23 cellular contexts compared by ENCODE assay signal in the genomic region with DNA sequence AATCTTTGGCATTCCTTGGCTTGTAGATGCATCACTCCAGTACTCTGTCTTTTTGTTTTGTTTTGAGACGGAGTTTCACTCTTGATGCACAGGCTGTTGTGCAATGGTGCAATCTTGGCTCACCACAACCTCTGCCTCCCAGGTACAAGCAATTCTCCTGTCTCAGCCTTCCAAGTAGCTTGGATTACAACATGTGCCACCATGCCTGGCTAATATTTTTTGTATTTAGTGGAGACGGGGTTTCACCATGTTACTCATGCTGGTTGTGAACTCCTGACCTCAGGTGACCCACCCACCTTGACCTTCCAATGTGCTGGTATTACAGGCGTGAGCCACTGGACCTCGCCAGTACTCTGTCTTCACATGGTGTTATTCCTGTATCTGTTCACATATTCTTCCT. TPM values are rescaled to one million over a fixed set of nuclear protein-coding genes. Genes with fewer than 3 reads are reported as not detected.
"Had no signal": no experiment of that assay in that cellular context is flagged by ENCODE, and none has a peak within 500 bp of the region (broad histone marks: within the 10 kb centered on the region; RNA-seq: fewer than 3 reads in every experiment).

No MANE protein-coding gene starts in this region.

- H3K9me3 Mint-ChIP-seq: activated naive CD4-positive, alpha-beta T cell treated with anti-CD3 and anti-CD28 coated beads, Interleukin-2, amount 10 ng/mL, durations not matched to agents 7 days and 5 days; activated T-helper 2 cell treated with anti-CD3 and anti-CD28 coated beads, Interferon-gamma antibody, Interleukin-2, Interleukin-4, amounts not matched to agents 10 μg/mL and 5 μg/mL and 100 μg/mL, durations not matched to agents 14 hours and 24 hours and 36 hours; T-helper 1 cell treated with Interleukin-12 subunit alpha and Interleukin-12 subunit beta and Interleukin-4 antibody, amounts not matched to agents 30 μg/mL and 1 μg/mL, for 36 hours had no signal

- H3K36me3 Mint-ChIP-seq: activated naive CD4-positive, alpha-beta T cell treated with anti-CD3 and anti-CD28 coated beads, Interleukin-2, amount 10 ng/mL, durations not matched to agents 7 days and 5 days had no signal

- H2AFZ ChIP-seq: PC-9 had no signal

- DNase-seq: activated CD4-positive, alpha-beta T cell treated with anti-CD3 and anti-CD28 coated beads for 4 hours; activated CD8-positive, alpha-beta memory T cell treated with anti-CD3 and anti-CD28 coated beads, Interleukin-2, amount 50 U/mL, for 4 hours; activated CD8-positive, alpha-beta T cell treated with anti-CD3 and anti-CD28 coated beads for 36 hours; activated gamma-delta T cell treated with Interleukin-2 at 50 U/mL for 16 hours; activated naive CD4-positive, alpha-beta T cell treated with anti-CD3 and anti-CD28 coated beads, Interleukin-2, amount 10 ng/mL, durations not matched to agents 7 days and 5 days; activated T-cell treated with anti-CD3 and anti-CD28 coated beads, Interleukin-2, amount 50 U/mL, for 72 hours; aorta; MM.1S; NCI-H1092; NCI-H1417; NCI-H1694; NCI-H2029; NCI-H2107; NCI-H2171 treated with DMSO at 0.1 percent for 48 hours; NCI-H345; NCI-H510A; NCI-H69; PC-9; SHP77 treated with DMSO at 0.1 percent for 48 hours had no signal

- H3K4me3 Mint-ChIP-seq: activated CD8-positive, alpha-beta T cell treated with anti-CD3 and anti-CD28 coated beads for 36 hours; activated naive CD4-positive, alpha-beta T cell treated with anti-CD3 and anti-CD28 coated beads, Interleukin-2, amount 10 ng/mL, durations not matched to agents 7 days and 5 days; activated T-cell treated with anti-CD3 and anti-CD28 coated beads, Interleukin-2, amount 50 U/mL, for 72 hours; central memory CD8-positive, alpha-beta T cell; T-helper 1 cell treated with Interleukin-12 subunit alpha and Interleukin-12 subunit beta and Interleukin-4 antibody, amounts not matched to agents 30 μg/mL and 1 μg/mL, for 36 hours had no signal

- ATAC-seq: activated CD4-positive, CD25-positive, alpha-beta regulatory T cell treated with anti-CD3 and anti-CD28 coated beads, Interleukin-2, amount 50 U/mL, for 24 hours; activated CD8-positive, alpha-beta T cell treated with anti-CD3 and anti-CD28 coated beads for 36 hours; activated T-cell treated with anti-CD3 and anti-CD28 coated beads, Interleukin-2, amount 50 U/mL, for 72 hours had no signal

- H3K4me1 Mint-ChIP-seq: central memory CD8-positive, alpha-beta T cell had no signal

- H3K27ac ChIP-seq: PC-9 had no signal

- H3K4me2 ChIP-seq: PC-9 had no signal

- H3K27me3 Mint-ChIP-seq: central memory CD8-positive, alpha-beta T cell had no signal

- H3K4me3 ChIP-seq: PC-9 had no signal

- H3K27ac Mint-ChIP-seq: activated CD8-positive, alpha-beta T cell treated with anti-CD3 and anti-CD28 coated beads for 36 hours; activated naive CD4-positive, alpha-beta T cell treated with anti-CD3 and anti-CD28 coated beads, Interleukin-2, amount 10 ng/mL, durations not matched to agents 7 days and 5 days; activated T-cell treated with anti-CD3 and anti-CD28 coated beads, Interleukin-2, amount 50 U/mL, for 72 hours; activated T-helper 2 cell treated with anti-CD3 and anti-CD28 coated beads, Interferon-gamma antibody, Interleukin-2, Interleukin-4, amounts not matched to agents 10 μg/mL and 5 μg/mL and 100 μg/mL, durations not matched to agents 14 hours and 24 hours and 36 hours; T-helper 1 cell treated with Interleukin-12 subunit alpha and Interleukin-12 subunit beta and Interleukin-4 antibody, amounts not matched to agents 30 μg/mL and 1 μg/mL, for 36 hours had no signal

RNA-seq across cellular contexts. Expression of a gene that starts 35.8 kb away (rescaled TPM):
- total RNA-seq: activated CD8-positive, alpha-beta T cell treated with anti-CD3 and anti-CD28 coated beads for 36 hours; activated T-helper 2 cell treated with anti-CD3 and anti-CD28 coated beads, Interferon-gamma antibody, Interleukin-2, Interleukin-4, amounts not matched to agents 10 μg/mL and 5 μg/mL and 100 μg/mL, durations not matched to agents 14 hours and 24 hours and 36 hours; aorta; PC-9 had no signal
- polyA plus RNA-seq: aorta had no signal
